8 cellular contexts compared by ENCODE assay signal in the genomic region with DNA sequence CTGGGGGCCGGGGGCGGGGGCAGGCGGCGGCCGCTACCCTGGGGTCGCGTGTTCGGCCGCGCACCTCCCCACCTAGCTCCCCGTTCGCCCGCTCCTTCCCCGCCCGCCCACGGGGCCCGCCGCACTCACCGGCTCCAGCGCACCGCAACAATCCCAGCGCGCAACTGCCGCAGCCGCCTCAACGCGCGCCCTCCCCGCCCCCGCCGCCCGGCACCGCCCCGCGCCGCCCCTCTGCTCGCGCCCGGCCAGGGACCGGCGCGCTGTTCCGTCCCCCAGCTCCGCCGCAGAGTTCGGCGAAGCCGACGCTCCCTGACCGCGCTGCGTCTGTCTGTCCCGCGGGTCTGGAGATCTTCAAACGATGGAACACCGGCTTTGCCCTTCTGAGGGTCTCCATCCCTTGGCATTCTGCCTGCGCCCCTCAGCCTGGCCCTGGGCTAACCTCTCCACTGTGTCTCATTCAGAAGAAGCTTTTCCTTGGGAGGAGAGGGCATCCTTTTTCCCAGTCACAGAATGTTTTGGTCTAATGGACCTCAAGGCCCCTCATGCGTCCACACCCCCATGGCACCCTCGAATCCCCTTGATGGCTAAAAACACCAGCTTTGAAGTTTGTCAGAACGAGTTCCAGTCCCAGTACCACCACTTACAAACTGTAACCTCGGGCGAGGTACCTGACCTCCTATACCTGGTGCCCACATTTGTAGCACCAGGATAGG. TPM values are rescaled to one million over a fixed set of nuclear protein-coding genes. Genes with fewer than 3 reads are reported as not detected.
DNase-seq lines count a peak whose midpoint lies in the region; ATAC-seq and TF ChIP-seq lines count a peak whose summit lies in the region.

Gene NT5C2 (minus strand): TSS at position 166 of the 713 bp plus-strand sequence. CDS start 18,314 bp downstream, outside the sequence.

- peak within 1 kb of the TSS; percentile 98 for H3K9ac ChIP-seq in SU-DHL-6 (ENCODE audit: low read length)

- H3K36me3 ChIP-seq in DOHH2 (ENCODE audit: control insufficient read depth, low read length) (peaks cover 36% of the 10 kb centered on the region), SU-DHL-6 (ENCODE audit: low read length) (no peaks in the 10 kb centered on the region), ovary (no peaks in the 10 kb centered on the region), thoracic aorta (no peaks in the 10 kb centered on the region)

- peaks cover 43% of the 10 kb centered on the region for H3K4me1 Mint-ChIP-seq in activated naive CD8-positive, alpha-beta T cell treated with anti-CD3 and anti-CD28 coated beads for 36 hours

- DNase-seq in Kasumi-1 (lab: John Stamatoyannopoulos, UW) (peak; percentile 73 to 82), head of caudate nucleus (peak; percentile 32 to 92 (median 83)), ovary (peak; percentile 75 to 87 (median 83)), thoracic aorta (ENCODE audit: low spot score) (peak; percentile 28)
- peak; percentile 88 for DNase-seq in activated naive CD8-positive, alpha-beta T cell treated with anti-CD3 and anti-CD28 coated beads for 36 hours

- peak within 1 kb of the TSS; percentile 99 for H3K4me3 Mint-ChIP-seq in activated naive CD8-positive, alpha-beta T cell treated with anti-CD3 and anti-CD28 coated beads for 36 hours

- H4K20me1 ChIP-seq in DOHH2 (ENCODE audit: control insufficient read depth, insufficient read depth, low read depth, low read length) (peaks cover 16% of the 10 kb centered on the region; the same call in 1 of the 2 replicates), SU-DHL-6 (ENCODE audit: low read depth, low read length) (no peaks in the 10 kb centered on the region)

- H3K4me1 ChIP-seq in DOHH2 (ENCODE audit: control insufficient read depth, low read length) (peaks cover 40% of the 10 kb centered on the region), ovary (ENCODE audit: insufficient read depth) (peaks cover 13% of the 10 kb centered on the region), thoracic aorta (ENCODE audit: control insufficient read depth in 1 of 2, low read depth in 2 of 2) (peaks cover 48 to 69% of the 10 kb centered on the region in 2 donors)

- ATAC-seq in GM21723 (IDR thresholded peaks at IDR 0.05; ENCODE audit: unreplicated experiment) (peak; percentile 51), thoracic aorta (ENCODE audit: insufficient number of reproducible peaks, low FRiP score, low read depth) (peak; percentile 72)

- no peaks in the 10 kb centered on the region for H3K9me3 Mint-ChIP-seq in activated naive CD8-positive, alpha-beta T cell treated with anti-CD3 and anti-CD28 coated beads for 36 hours

- H3K9me2 ChIP-seq in DOHH2 (replicated peaks; ENCODE audit: control insufficient read depth, low read length), result no peaks in the 10 kb centered on the region
- H3K9me2 ChIP-seq in SU-DHL-6 (replicated peaks; ENCODE audit: insufficient read depth, low read length), result no peaks in the 10 kb centered on the region

- peak within 1 kb of the TSS; percentile 98 for H3K27ac Mint-ChIP-seq in activated naive CD8-positive, alpha-beta T cell treated with anti-CD3 and anti-CD28 coated beads for 36 hours

- intact Hi-C loops in head of caudate nucleus (cut with DNase I), result loop anchor here (10.0 kb wide), 1 partner anchor 78 kb away; no protein-coding TSS in a partner anchor
- intact Hi-C loops in ovary (cut with DNase I), result no loop called here

- peaks cover 6% of the 10 kb centered on the region for H3K27me3 Mint-ChIP-seq in activated naive CD8-positive, alpha-beta T cell treated with anti-CD3 and anti-CD28 coated beads for 36 hours

- peak within 1 kb of the TSS; percentile 72 for H2AFZ ChIP-seq in SU-DHL-6 (ENCODE audit: low read depth, low read length, severe bottlenecking)

- H3K36me3 Mint-ChIP-seq in activated naive CD8-positive, alpha-beta T cell treated with anti-CD3 and anti-CD28 coated beads for 36 hours, result peaks cover 12% of the 10 kb centered on the region

- peak within 1 kb of the TSS; percentile 71 for H3K27ac ChIP-seq in DOHH2 (ENCODE audit: low read depth, low read length)
- H3K27ac ChIP-seq in SU-DHL-6 (ENCODE audit: low read depth, low read length), result peak within 1 kb of the TSS; percentile 48
- H3K27ac ChIP-seq in ovary, result peak within 1 kb of the TSS; percentile 80 to 88
- H3K27ac ChIP-seq in thoracic aorta, result peak within 1 kb of the TSS; percentile 95 to 100

- peaks cover 55% of the 10 kb centered on the region for H3K79me2 ChIP-seq in DOHH2 (ENCODE audit: control insufficient read depth, low read length)
- H3K79me2 ChIP-seq in SU-DHL-6 (ENCODE audit: insufficient read depth, low read length), result peaks cover 46% of the 10 kb centered on the region

- no peak for TF ChIP-seq POLR2A in ovary (IDR thresholded peaks at IDR 0.05)

- peak within 1 kb of the TSS; percentile 89 for H3K4me3 ChIP-seq in DOHH2 (ENCODE audit: low read length)
- peak within 1 kb of the TSS; percentile 68 for H3K4me3 ChIP-seq in SU-DHL-6 (ENCODE audit: insufficient read depth, low read length, poor library complexity, severe bottlenecking)
- peak within 1 kb of the TSS; percentile 86 for H3K4me3 ChIP-seq in ovary
- peak within 1 kb of the TSS; percentile 97 for H3K4me3 ChIP-seq in thoracic aorta

- H3K4me2 ChIP-seq in DOHH2 (ENCODE audit: low read length) (peak within 1 kb of the TSS; percentile 78), SU-DHL-6 (ENCODE audit: low read depth, low read length, poor library complexity, severe bottlenecking) (peak within 1 kb of the TSS; percentile 75)

- no peaks in the 10 kb centered on the region for H3K9me3 ChIP-seq in DOHH2 (ENCODE audit: control insufficient read depth, insufficient read depth, low read length)
- H3K9me3 ChIP-seq in SU-DHL-6 (ENCODE audit: insufficient read depth, low read length), result no peaks in the 10 kb centered on the region
- H3K9me3 ChIP-seq in ovary, result no peaks in the 10 kb centered on the region
- no peaks in the 10 kb centered on the region for H3K9me3 ChIP-seq in thoracic aorta

- peaks cover 3% of the 10 kb centered on the region; the same call in 1 of the 2 replicates for H3F3A ChIP-seq in DOHH2 (ENCODE audit: control insufficient read depth, insufficient read depth)
- H3F3A ChIP-seq in SU-DHL-6 (ENCODE audit: insufficient read depth), result no peaks in the 10 kb centered on the region

- WGBS in ovary, 3 donors, result 3 to 9% (median 5%) methylated on average over 25 to 62 of the region's 62 CpGs

- no peak for TF ChIP-seq EP300 in ovary (IDR thresholded peaks at IDR 0.05)

- TF ChIP-seq CTCF in DOHH2 (IDR thresholded peaks at IDR 0.05; ENCODE audit: low read depth, low read length, poor library complexity, severe bottlenecking), result no peak
- TF ChIP-seq CTCF in SU-DHL-6 (IDR thresholded peaks at IDR 0.05; ENCODE audit: insufficient read depth, low read length, poor library complexity, severe bottlenecking), result no peak
- TF ChIP-seq CTCF in ovary (IDR thresholded peaks at IDR 0.05), result no peak
- no peak for TF ChIP-seq CTCF in thoracic aorta (IDR thresholded peaks at IDR 0.05)

- no peaks in the 10 kb centered on the region for H3K27me3 ChIP-seq in DOHH2 (ENCODE audit: control insufficient read depth, low read length)
- H3K27me3 ChIP-seq in SU-DHL-6 (ENCODE audit: low read length), result no peaks in the 10 kb centered on the region
- H3K27me3 ChIP-seq in ovary, result no peaks in the 10 kb centered on the region
- H3K27me3 ChIP-seq in thoracic aorta (replicated peaks; ENCODE audit: insufficient read depth), result no peaks in the 10 kb centered on the region

RNA-seq across cellular contexts. Expression of gene NT5C2, which starts in this region (rescaled TPM):
- total RNA-seq in activated naive CD8-positive, alpha-beta T cell treated with anti-CD3 and anti-CD28 coated beads for 36 hours, result 10 to 100 TPM; 41.8 to 46.8 TPM
- total RNA-seq in ovary (10 to 100 TPM; 57.8 to 88.5 (median 62.0) TPM), thoracic aorta (100 to 1,000 TPM; 105 to 114 TPM)
- polyA plus RNA-seq in ovary, result 10 to 100 TPM; 49.1 to 92.3 TPM

Comparison
In these comparisons a context has a peak if more than half of its experiments do, and no peak if none do; other contexts are left out.
1. Peak in every context shown above with its lines: DNase-seq, ATAC-seq, H3K4me3 ChIP-seq and H3K27ac ChIP-seq.
2. DNase-seq: peak in every context shown above with its lines; median percentile 88 in activated naive CD8-positive, alpha-beta T cell treated with anti-CD3 and anti-CD28 coated beads for 36 hours; 83 in head of caudate nucleus; 83 in ovary; 78 in Kasumi-1; 28 in thoracic aorta.